In the genomic region with DNA sequence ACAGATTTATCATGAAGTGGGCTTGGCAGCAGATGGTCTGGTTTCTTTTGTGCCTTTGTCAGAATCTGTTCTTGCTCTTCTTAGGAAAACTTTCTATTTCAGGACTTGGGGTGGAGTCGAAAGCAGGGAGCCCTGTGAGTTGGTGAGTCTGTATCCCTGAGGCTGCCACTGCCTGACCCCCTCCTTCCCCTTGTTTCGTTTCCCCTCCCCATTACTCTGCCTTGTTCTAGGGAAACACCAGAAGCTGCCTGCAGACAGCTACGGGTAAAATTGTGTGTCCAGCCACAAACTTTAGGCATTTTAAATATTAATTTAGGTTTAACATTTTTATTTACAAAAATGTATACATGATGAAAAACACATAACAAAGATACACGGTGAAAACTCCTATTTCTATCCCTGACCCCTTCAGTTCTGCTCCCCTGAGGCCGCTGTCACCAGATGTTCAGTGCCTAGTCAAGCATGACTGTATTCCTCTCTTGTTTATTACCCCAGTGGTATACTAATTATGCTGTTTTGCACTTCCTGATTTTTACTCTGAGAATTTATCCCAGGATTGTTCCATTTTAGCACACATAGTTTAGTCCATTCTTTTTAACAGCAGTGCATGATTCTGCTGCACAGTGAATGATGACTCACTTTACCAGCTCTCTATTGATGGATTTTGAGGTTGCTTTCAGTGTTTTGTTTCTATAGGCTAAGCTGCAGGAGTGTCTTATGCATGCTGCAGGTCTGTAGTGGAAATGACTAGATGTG, we compare ENCODE assay signal across 8 cellular contexts. TPM values are rescaled to one million over a fixed set of nuclear protein-coding genes. Genes with fewer than 3 reads are reported as not detected.
DNase-seq lines count a peak whose midpoint lies in the region; ATAC-seq and TF ChIP-seq lines count a peak whose summit lies in the region.

No MANE protein-coding gene starts in this region.

- no peak overlapping the region for H3K23ac ChIP-seq in neuronal stem cell (ENCODE audit: low read depth, low read length, poor library complexity)

- H2BK120ac ChIP-seq in neuronal stem cell (ENCODE audit: low read depth, low read length): peak overlapping the region; percentile 100

- H3K4me2 ChIP-seq in neuronal stem cell (ENCODE audit: insufficient read depth, low read length, poor library complexity, severe bottlenecking): no peak overlapping the region

- peak overlapping the region; percentile 99 for H3K27ac ChIP-seq in neuronal stem cell (replicated peaks; ENCODE audit: low read length)

- DNase-seq in CD1c-positive myeloid dendritic cell (ENCODE audit: extremely low spot score) (peak; percentile 44), NCI-H1105 (lab: John Stamatoyannopoulos, UW) (peak; percentile 43), choroid plexus epithelial cell (ENCODE audit: low read depth) (peak; percentile 55), neuronal stem cell (ENCODE audit: low spot score) (no peak), DMS53 treated with DMSO at 0.1 percent for 48 hours (lab: John Stamatoyannopoulos, UW; ENCODE audit: unreplicated experiment) (no peak), NCI-H1930 (lab: John Stamatoyannopoulos, UW) (no peak)
- DNase-seq in activated effector memory CD4-positive, alpha-beta T cell treated with Interleukin-2 at 50 U/mL for 16 hours: no peak

- no peak overlapping the region for H2BK15ac ChIP-seq in neuronal stem cell (ENCODE audit: low read length)

- no CpG with 5 or more reads among the region's 5 CpGs for WGBS in neuronal stem cell (ENCODE audit: extremely low coverage in 2 of 2, insufficient read length in 2 of 2, insufficient replicate concordance in 1 of 2), 2 donors

- H3K4me1 ChIP-seq in neuronal stem cell (ENCODE audit: control insufficient read depth in 2 of 2, insufficient read depth in 1 of 2, low read depth in 1 of 2, low read length in 2 of 2): peaks cover 77 to 79% of the 10 kb centered on the region in 2 donors

- peaks cover 0 to 7% of the 10 kb centered on the region in 2 donors for H3K36me3 ChIP-seq in neuronal stem cell (replicated peaks in 1 of 2; ENCODE audit: control insufficient read depth in 2 of 2, insufficient read depth in 2 of 2, low read length in 2 of 2)

- H2BK12ac ChIP-seq in neuronal stem cell (ENCODE audit: low read length): no peak overlapping the region

- peak overlapping the region; percentile 4 for H2AK5ac ChIP-seq in neuronal stem cell (ENCODE audit: low read depth, low read length)

- H3K9me3 ChIP-seq in neuronal stem cell (replicated peaks in 1 of 2; ENCODE audit: control insufficient read depth in 2 of 2, insufficient read depth in 1 of 2, low read depth in 1 of 2, low read length in 2 of 2): no peaks in the 10 kb centered on the region

- H2BK5ac ChIP-seq in neuronal stem cell (ENCODE audit: low read length): no peak overlapping the region

- no peak overlapping the region for H3K4ac ChIP-seq in neuronal stem cell (ENCODE audit: low read length)

- H3K14ac ChIP-seq in neuronal stem cell (ENCODE audit: low read length): no peak overlapping the region

- H4K8ac ChIP-seq in neuronal stem cell (ENCODE audit: low read depth, low read length): no peak overlapping the region

- H3K79me1 ChIP-seq in neuronal stem cell (ENCODE audit: low read depth, low read length): peaks cover 6% of the 10 kb centered on the region

- no peak for TF ChIP-seq CTCF in choroid plexus epithelial cell (conservative IDR thresholded peaks at IDR 0.05; ENCODE audit: low read depth, low read length)

- H3K4me3 ChIP-seq in choroid plexus epithelial cell (ENCODE audit: low read depth, low read length): no peak overlapping the region
- H3K4me3 ChIP-seq in neuronal stem cell (ENCODE audit: low read length in 2 of 2): no peak overlapping the region

- H4K91ac ChIP-seq in neuronal stem cell (ENCODE audit: low read depth, low read length, poor library complexity): no peak overlapping the region

- ATAC-seq in GM19351 (IDR thresholded peaks at IDR 0.05; ENCODE audit: unreplicated experiment): peak; percentile 45

- no peak overlapping the region for H3K9ac ChIP-seq in neuronal stem cell (ENCODE audit: low read depth, low read length, poor library complexity)

- H3K27me3 ChIP-seq in neuronal stem cell (ENCODE audit: control insufficient read depth in 3 of 3, insufficient read depth in 3 of 3, low read depth in 1 of 3, low read length in 3 of 3): no peaks in the 10 kb centered on the region

- no peak overlapping the region for H2AFZ ChIP-seq in neuronal stem cell (ENCODE audit: low read length)

- H3K18ac ChIP-seq in neuronal stem cell (ENCODE audit: low read length): peak overlapping the region; percentile 41

RNA-seq across cellular contexts. Expression of gene TSPAN14, which starts 9.1 kb away (rescaled TPM):
- polyA plus RNA-seq in neuronal stem cell (2013, experiment 1 of 2): 80.2 TPM
- polyA plus RNA-seq in neuronal stem cell (2013, experiment 2 of 2): 80.5 TPM

RNA-seq across cellular contexts. Expression of gene PRXL2A, which starts 54.8 kb away (rescaled TPM):
- polyA plus RNA-seq in neuronal stem cell (2013, experiment 1 of 2): 118 TPM
- 122 TPM for polyA plus RNA-seq in neuronal stem cell (2013, experiment 2 of 2)

Comparison
In these comparisons a context has a peak if more than half of its experiments do, and no peak if none do; other contexts are left out.
1. DNase-seq: peak in CD1c-positive myeloid dendritic cell (single experiment), NCI-H1105 (single experiment) and choroid plexus epithelial cell (single experiment); none in neuronal stem cell (single experiment), DMS53 treated with DMSO at 0.1 percent for 48 hours (single experiment), activated effector memory CD4-positive, alpha-beta T cell treated with Interleukin-2 at 50 U/mL for 16 hours (single experiment) and NCI-H1930 (0 of 2).